12 cellular contexts compared by ENCODE assay signal in the genomic region with DNA sequence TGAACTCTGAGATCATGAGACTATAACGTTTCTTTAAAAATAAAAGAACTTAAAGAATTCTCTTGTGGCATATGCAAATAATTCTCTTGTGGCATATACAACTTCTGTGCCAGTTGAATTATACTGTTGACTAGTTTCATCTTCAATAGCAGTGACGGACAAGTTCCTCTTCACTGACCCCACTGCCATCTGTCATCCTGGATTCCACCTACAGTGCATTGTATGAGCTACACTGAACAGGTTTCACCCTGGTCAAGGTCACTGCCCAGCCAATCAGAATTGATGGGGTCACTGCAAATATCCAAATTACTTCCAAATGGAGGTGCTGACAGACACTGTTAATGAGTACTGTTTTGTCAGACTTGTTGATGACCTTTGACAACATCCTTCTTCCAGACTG.
"Had no signal": no experiment of that assay in that cellular context is flagged by ENCODE, and none has a peak within 500 bp of the region (broad histone marks: within the 10 kb centered on the region; RNA-seq: fewer than 3 reads in every experiment).

No MANE protein-coding gene starts in this region.

- H3K27me3 Mint-ChIP-seq: activated CD8-positive, alpha-beta T cell treated with anti-CD3 and anti-CD28 coated beads for 36 hours; stimulated activated naive CD8-positive, alpha-beta T cell treated with anti-CD3 and anti-CD28 coated beads, Interleukin-15, Interleukin-2, amounts not matched to agents 100 ng/mL and 50 ng/mL, for 24 hours had no signal

- DNase-seq: activated CD4-positive, alpha-beta T cell treated with anti-CD3 and anti-CD28 coated beads for 4 hours; activated CD8-positive, alpha-beta memory T cell treated with anti-CD3 and anti-CD28 coated beads, Interleukin-2, amount 50 U/mL, for 4 hours; activated CD8-positive, alpha-beta T cell treated with anti-CD3 and anti-CD28 coated beads for 36 hours; activated naive CD4-positive, alpha-beta T cell treated with Interleukin-2 at 50 U/mL for 16 hours; ovary; stimulated activated CD4-positive, alpha-beta T cell treated with anti-CD3 and anti-CD28 coated beads, Interleukin-12 subunit alpha, Interleukin-12 subunit beta, amount 100 ng/mL, for 4 hours; T1000; upper lobe of left lung had no signal

- H3K27ac ChIP-seq: esophagus muscularis mucosa, ovary, upper lobe of left lung, VCaP had no signal

- H3K4me3 ChIP-seq: esophagus muscularis mucosa, ovary, upper lobe of left lung had no signal

- H3K4me3 Mint-ChIP-seq: activated CD8-positive, alpha-beta T cell treated with anti-CD3 and anti-CD28 coated beads for 36 hours; stimulated activated naive CD8-positive, alpha-beta T cell treated with anti-CD3 and anti-CD28 coated beads, Interleukin-15, Interleukin-2, amounts not matched to agents 100 ng/mL and 50 ng/mL, for 24 hours had no signal

- H3K27me3 ChIP-seq: esophagus muscularis mucosa, ovary, upper lobe of left lung had no signal

- H3K9me3 Mint-ChIP-seq: activated CD8-positive, alpha-beta T cell treated with anti-CD3 and anti-CD28 coated beads for 36 hours; stimulated activated naive CD8-positive, alpha-beta T cell treated with anti-CD3 and anti-CD28 coated beads, Interleukin-15, Interleukin-2, amounts not matched to agents 100 ng/mL and 50 ng/mL, for 24 hours had no signal

- H3K27ac Mint-ChIP-seq: activated CD8-positive, alpha-beta T cell treated with anti-CD3 and anti-CD28 coated beads for 36 hours; stimulated activated naive CD8-positive, alpha-beta T cell treated with anti-CD3 and anti-CD28 coated beads, Interleukin-15, Interleukin-2, amounts not matched to agents 100 ng/mL and 50 ng/mL, for 24 hours had no signal

- ATAC-seq: activated CD8-positive, alpha-beta T cell treated with anti-CD3 and anti-CD28 coated beads for 36 hours; left lobe of liver had no signal
